In genomic region chr17:19003543-19003965, GRCh38 we compare ENCODE assay signal across 8 cellular contexts. TPM values are rescaled to one million over a fixed set of nuclear protein-coding genes. Genes with fewer than 3 reads are reported as not detected.
DNase-seq lines count a peak whose midpoint lies in the region; ATAC-seq and TF ChIP-seq lines count a peak whose summit lies in the region.

No MANE protein-coding gene starts in this region.

- no peaks in the 10 kb centered on the region for H3K9me3 Mint-ChIP-seq in dendritic cell treated with granulocyte-macrophage colony-stimulating factor and Interleukin-4, amounts not matched to agents 40 ng/mL and 50 ng/mL, for 4 days
- H3K9me3 Mint-ChIP-seq in naive thymus-derived CD4-positive, alpha-beta T cell: no peaks in the 10 kb centered on the region

- peaks cover 9% of the 10 kb centered on the region for H3K4me1 ChIP-seq in HUES64 (ENCODE audit: insufficient read depth, low read length)
- H3K4me1 ChIP-seq in naive thymus-derived CD4-positive, alpha-beta T cell (ENCODE audit: control insufficient read depth in 2 of 2, insufficient read depth in 2 of 2, low read length in 2 of 2): peaks cover 18 to 30% of the 10 kb centered on the region in 2 donors

- no peak for DNase-seq in AG09309 (ENCODE audit: low read depth)
- DNase-seq in naive thymus-derived CD4-positive, alpha-beta T cell: peak in 1 of 9 donors; percentile 22
- DNase-seq in GDM1 (lab: John Stamatoyannopoulos, UW): no peak
- no peak for DNase-seq in activated CD4-positive, alpha-beta T cell treated with anti-CD3 and anti-CD28 coated beads for 48 hours

- ATAC-seq in naive thymus-derived CD4-positive, alpha-beta T cell: no peak
- no peak for ATAC-seq in HG03354 (IDR thresholded peaks at IDR 0.05; ENCODE audit: poor library complexity, severe bottlenecking, unreplicated experiment)
- ATAC-seq in HG03025 (IDR thresholded peaks at IDR 0.05; ENCODE audit: low FRiP score, unreplicated experiment): no peak

- H3K36me3 Mint-ChIP-seq in dendritic cell treated with granulocyte-macrophage colony-stimulating factor and Interleukin-4, amounts not matched to agents 40 ng/mL and 50 ng/mL, for 4 days (ENCODE audit: low read depth): no peaks in the 10 kb centered on the region
- H3K36me3 Mint-ChIP-seq in naive thymus-derived CD4-positive, alpha-beta T cell: no peaks in the 10 kb centered on the region

- POLR2A ChIA-PET in naive thymus-derived CD4-positive, alpha-beta T cell (lab: Charles Lee): interaction anchor here (1.7 kb wide), 2 partner anchors 12 to 13 kb away, joined by 3 to 5 read pairs; no protein-coding TSS in a partner anchor

- 0 out of 2 replicates have a peak, but pooled peaks cover 6% of the 10 kb centered on the region for H3K9me3 ChIP-seq in HUES64 (ENCODE audit: insufficient read depth, low read depth, low read length)
- no peaks in the 10 kb centered on the region for H3K9me3 ChIP-seq in naive thymus-derived CD4-positive, alpha-beta T cell (ENCODE audit: control insufficient read depth in 2 of 3, low read length in 3 of 3)

- no peaks in the 10 kb centered on the region for H3K27me3 ChIP-seq in HUES64 (ENCODE audit: insufficient read depth, low read length)
- no peaks in the 10 kb centered on the region for H3K27me3 ChIP-seq in naive thymus-derived CD4-positive, alpha-beta T cell (ENCODE audit: control insufficient read depth in 2 of 2, insufficient read depth in 2 of 2, low read length in 2 of 2)

- peak overlapping the region; percentile 77 for H3K4me3 Mint-ChIP-seq in dendritic cell treated with granulocyte-macrophage colony-stimulating factor and Interleukin-4, amounts not matched to agents 40 ng/mL and 50 ng/mL, for 4 days
- H3K4me3 Mint-ChIP-seq in naive thymus-derived CD4-positive, alpha-beta T cell: peak overlapping the region; percentile 73 to 94 (median 88)

- WGBS in HUES64: 11% methylated on average over 39 of the region's 39 CpGs

- peaks cover 25% of the 10 kb centered on the region for H3K4me1 Mint-ChIP-seq in dendritic cell treated with granulocyte-macrophage colony-stimulating factor and Interleukin-4, amounts not matched to agents 40 ng/mL and 50 ng/mL, for 4 days (ENCODE audit: low read depth)
- peaks cover 15 to 37% (median 25%) of the 10 kb centered on the region in 7 donors for H3K4me1 Mint-ChIP-seq in naive thymus-derived CD4-positive, alpha-beta T cell

- peaks cover 37% of the 10 kb centered on the region for H3K36me3 ChIP-seq in HUES64 (ENCODE audit: insufficient read depth, low read length)
- peaks cover 0 to 19% (median 0%) of the 10 kb centered on the region in 3 experiments for H3K36me3 ChIP-seq in naive thymus-derived CD4-positive, alpha-beta T cell (ENCODE audit: control insufficient read depth in 2 of 3, insufficient read depth in 3 of 3, low read length in 3 of 3)

- H3K4me3 ChIP-seq in AG09309 (ENCODE audit: control insufficient read depth, low read depth, low read length) (peak overlapping the region; percentile 70), HUES64 (ENCODE audit: low read length) (peak overlapping the region; percentile 89)
- peak overlapping the region; percentile 50 for H3K4me3 ChIP-seq in naive thymus-derived CD4-positive, alpha-beta T cell (ENCODE audit: low read length)

- peak overlapping the region; percentile 72 for H3K9ac ChIP-seq in HUES64 (ENCODE audit: low read depth, low read length)

- peak overlapping the region; percentile 59 for H3K27ac Mint-ChIP-seq in dendritic cell treated with granulocyte-macrophage colony-stimulating factor and Interleukin-4, amounts not matched to agents 40 ng/mL and 50 ng/mL, for 4 days
- peak overlapping the region in 7 of 9 donors; percentile 23 to 86 (median 67) for H3K27ac Mint-ChIP-seq in naive thymus-derived CD4-positive, alpha-beta T cell

- peaks cover 48% of the 10 kb centered on the region for H3K27me3 Mint-ChIP-seq in dendritic cell treated with granulocyte-macrophage colony-stimulating factor and Interleukin-4, amounts not matched to agents 40 ng/mL and 50 ng/mL, for 4 days
- peaks cover 0 to 17% (median 0%) of the 10 kb centered on the region in 5 donors for H3K27me3 Mint-ChIP-seq in naive thymus-derived CD4-positive, alpha-beta T cell

- peak overlapping the region; percentile 35; the same call in 1 of the 2 replicates for H3K27ac ChIP-seq in HUES64 (ENCODE audit: low read depth, low read length)
- peak overlapping the region; percentile 84 for H3K27ac ChIP-seq in naive thymus-derived CD4-positive, alpha-beta T cell (ENCODE audit: low read depth, low read length)

- no peak for TF ChIP-seq CTCF in AG09309 (IDR thresholded peaks at IDR 0.05; ENCODE audit: control insufficient read depth, insufficient read depth, low read depth, low read length, missing control alignments)

- CTCF ChIA-PET in naive thymus-derived CD4-positive, alpha-beta T cell (lab: Charles Lee): interaction anchor here (0.8 kb wide), 1 partner anchor 42 kb away, joined by 4 read pairs; no protein-coding TSS in a partner anchor

- intact Hi-C loops in dendritic cell treated with granulocyte-macrophage colony-stimulating factor and Interleukin-4, amounts not matched to agents 40 ng/mL and 50 ng/mL, for 4 days (cut with micrococcal nuclease): no loop called here
- intact Hi-C loops in naive thymus-derived CD4-positive, alpha-beta T cell (cut with micrococcal nuclease): loop anchor here (5.0 to 10.0 kb wide), 3 partner anchors 41 to 189 kb away; partner anchors contain the start of gene PRPSAP2 (in 1 of the 2)

RNA-seq across cellular contexts. Expression of gene FAM83G, which starts 1.0 kb away (rescaled TPM):
- 14.0 TPM for polyA plus RNA-seq in HUES64 (2013, experiment 1 of 2)
- 11.6 TPM for polyA plus RNA-seq in HUES64 (2013, experiment 2 of 2)
- total RNA-seq in naive thymus-derived CD4-positive, alpha-beta T cell: 1 to 10 TPM; 3.9 to 9.1 (median 6.9) TPM
- 1 to 10 TPM; 1.6 to 3.6 TPM for polyA plus RNA-seq in naive thymus-derived CD4-positive, alpha-beta T cell

RNA-seq across cellular contexts. Expression of gene GRAP, which starts 43.2 kb away (rescaled TPM):
- 0.90 TPM for polyA plus RNA-seq in HUES64 (2013, experiment 1 of 2)
- polyA plus RNA-seq in HUES64 (2013, experiment 2 of 2): 1.5 TPM
- 10 to 100 TPM; 31.9 to 85.5 (median 45.6) TPM for total RNA-seq in naive thymus-derived CD4-positive, alpha-beta T cell
- 100 to 1,000 TPM in 1 of 2 donors, 10 to 100 TPM in 1; 97.6 to 162 TPM for polyA plus RNA-seq in naive thymus-derived CD4-positive, alpha-beta T cell

RNA-seq across cellular contexts. Expression of gene SLC5A10, which starts 51.6 kb away (rescaled TPM):
- 0.05 TPM for polyA plus RNA-seq in HUES64 (2013, experiment 1 of 2)
- not detected for polyA plus RNA-seq in HUES64 (2013, experiment 2 of 2)
- under 1 TPM in 1 of 5 experiments, not detected in 4; 0.17 TPM for total RNA-seq in naive thymus-derived CD4-positive, alpha-beta T cell
- under 1 TPM; 0.15 to 0.37 TPM for polyA plus RNA-seq in naive thymus-derived CD4-positive, alpha-beta T cell
